ENCODE assay signal across 10 cellular contexts in the genomic region with DNA sequence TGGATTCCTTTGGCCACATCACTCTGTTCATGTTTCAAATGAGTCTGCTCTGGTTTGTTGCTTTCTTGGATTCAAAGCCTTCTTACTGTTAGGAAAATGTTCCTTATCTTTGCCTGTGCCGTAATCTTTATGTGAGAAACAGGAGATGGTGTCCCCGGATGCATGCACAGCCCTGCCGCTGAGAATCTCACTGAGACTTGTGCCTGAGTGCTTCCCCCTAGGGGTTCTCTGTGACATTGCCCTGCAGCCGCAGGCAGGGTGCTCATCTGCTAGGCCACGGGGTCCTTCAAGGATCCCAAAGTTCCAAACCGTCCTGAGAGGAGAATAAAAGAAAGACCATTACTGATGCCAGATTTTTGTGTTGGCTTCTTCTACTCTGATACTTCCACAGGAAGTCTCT.
DNase-seq lines count a peak whose midpoint lies in the region; ATAC-seq, FAIRE-seq and TF ChIP-seq lines count a peak whose summit lies in the region.
"Had no signal": no experiment of that assay in that cellular context is flagged by ENCODE, and none has a peak within 500 bp of the region (broad histone marks: within the 10 kb centered on the region; RNA-seq: fewer than 3 reads in every experiment).

No MANE protein-coding gene starts in this region.

- FAIRE-seq in kidney (lab: Jason Lieb, UNC) (no peak), HTR-8/SVneo (lab: Jason Lieb, UNC) (no peak)
- FAIRE-seq: endometrium had no signal

- H3K27ac ChIP-seq in heart right ventricle, result no peak overlapping the region
- H3K27ac ChIP-seq in tibial artery, result no peak overlapping the region
- H3K27ac ChIP-seq in kidney (ENCODE audit: low read depth in 2 of 2, low read length in 2 of 2), result no peak overlapping the region
- H3K27ac ChIP-seq: HL-60 had no signal

- H3K4me3 ChIP-seq in heart right ventricle (no peak overlapping the region), choroid plexus epithelial cell (ENCODE audit: low read depth, low read length) (no peak overlapping the region), tibial artery (no peak overlapping the region), kidney (ENCODE audit: low read length in 2 of 2) (no peak overlapping the region)

- H3K27me3 ChIP-seq in heart right ventricle (no peaks in the 10 kb centered on the region), tibial artery (no peaks in the 10 kb centered on the region)

- H3K9ac ChIP-seq in kidney (ENCODE audit: low read length in 2 of 2), result no peak overlapping the region

- TF ChIP-seq CTCF in heart right ventricle (IDR thresholded peaks at IDR 0.05) (peak in 5 of 9 donors; percentile 26 to 76 (median 45)), choroid plexus epithelial cell (conservative IDR thresholded peaks at IDR 0.05; ENCODE audit: low read depth, low read length) (peak; percentile 89), tibial artery (IDR thresholded peaks at IDR 0.05) (peak; percentile 37 to 44), kidney (IDR thresholded peaks at IDR 0.05; ENCODE audit: borderline replicate concordance, extremely low read depth, insufficient read depth) (no peak)

- WGBS in heart right ventricle, 2 donors, result 57 to 63% methylated on average over 6 of the region's 6 CpGs

- H3K9me3 ChIP-seq in heart right ventricle (no peaks in the 10 kb centered on the region), tibial artery (no peaks in the 10 kb centered on the region), kidney (ENCODE audit: control insufficient read depth in 1 of 2, low read length in 2 of 2) (no peaks in the 10 kb centered on the region)

- DNase-seq in heart right ventricle (peak in 1 of 2 donors; percentile 38), Right ventricle myocardium inferior (ENCODE audit: missing footprints) (no peak), Kasumi-1 (lab: John Stamatoyannopoulos, UW) (peak; percentile 22 to 32), choroid plexus epithelial cell (ENCODE audit: low read depth) (peak; percentile 63), tibial artery (no peak), kidney (no peak), glomerular visceral epithelial cell (ENCODE audit: extremely low spot score) (no peak), HTR-8/SVneo (ENCODE audit: insufficient read length, low spot score) (no peak)

- H3K4me1 ChIP-seq in heart right ventricle (peaks cover 0 to 25% (median 4%) of the 10 kb centered on the region in 9 donors), tibial artery (peaks cover 0 to 8% (median under 1%) of the 10 kb centered on the region in 4 donors), kidney (ENCODE audit: control insufficient read depth in 1 of 2, insufficient read depth in 1 of 2, low read depth in 1 of 2, low read length in 2 of 2) (peaks cover 20 to 26% of the 10 kb centered on the region in 2 donors)

- H3K36me3 ChIP-seq in heart right ventricle (no peaks in the 10 kb centered on the region), tibial artery (no peaks in the 10 kb centered on the region), kidney (ENCODE audit: control insufficient read depth in 1 of 2, insufficient read depth in 2 of 2, low read length in 2 of 2) (no peaks in the 10 kb centered on the region)

- ATAC-seq in heart right ventricle, result peak in 1 of 8 donors; percentile 58
- ATAC-seq in Right ventricle myocardium inferior, result no peak

- intact Hi-C loops in heart right ventricle (cut with DNase I) (no loop called here), Right ventricle myocardium inferior (cut with DNase I) (no loop called here), tibial artery (cut with DNase I; ENCODE audit: low total_unique reads) (no loop called here), kidney (cut with DNase I) (no loop called here)

Comparison
In these comparisons a context has a peak if more than half of its experiments do, and no peak if none do; other contexts are left out.
1. DNase-seq: peak in Kasumi-1 (2 of 2) and choroid plexus epithelial cell (single experiment); none in Right ventricle myocardium inferior (single experiment), tibial artery (0 of 2), kidney (single experiment), glomerular visceral epithelial cell (single experiment) and HTR-8/SVneo (single experiment).